ENCODE assay signal across 8 cellular contexts in the genomic region with DNA sequence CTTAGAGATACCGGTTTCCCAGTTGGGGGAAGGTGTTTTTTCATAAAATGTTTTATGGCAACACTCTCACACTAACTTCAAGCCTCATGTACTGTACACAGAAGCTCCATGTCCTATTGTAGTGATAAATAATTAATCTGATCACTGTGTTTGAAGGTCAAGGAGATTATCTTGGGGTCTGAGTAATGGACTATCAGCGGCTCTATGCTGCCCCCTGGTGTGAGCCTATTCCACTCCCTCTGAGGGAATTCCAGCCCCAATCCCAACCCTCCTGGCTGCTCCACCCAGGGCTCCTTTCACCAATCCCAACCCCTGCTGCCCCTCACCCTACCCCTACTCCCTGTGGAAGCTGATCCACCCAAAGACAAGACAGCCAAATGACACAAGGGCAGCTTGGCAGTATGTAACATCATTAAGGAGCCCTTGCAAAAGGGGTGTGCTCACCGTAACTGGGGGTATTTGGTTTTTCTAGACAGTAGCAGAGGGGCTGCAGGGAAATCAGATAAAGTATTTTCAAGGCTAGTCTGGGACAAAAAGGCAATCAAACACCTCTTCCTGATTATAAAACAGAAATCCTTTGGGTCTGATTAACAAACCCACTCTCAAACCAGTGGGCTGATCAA. TPM values are rescaled to one million over a fixed set of nuclear protein-coding genes. Genes with fewer than 3 reads are reported as not detected.
A peak's percentile ranks its signal among the peaks of the same experiment; 100 is the strongest.
DNase-seq lines count a peak whose midpoint lies in the region; ATAC-seq lines count a peak whose summit lies in the region.

No MANE protein-coding gene starts in this region.

- H4K12ac ChIP-seq in trophoblast cell (ENCODE audit: low read depth, low read length), result no peak overlapping the region

- peaks cover 6% of the 10 kb centered on the region for H3K79me1 ChIP-seq in trophoblast cell (ENCODE audit: low read length)

- DNase-seq in stimulated activated CD4-positive, alpha-beta T cell treated with anti-CD3 and anti-CD28 coated beads, Interleukin-12 subunit alpha, Interleukin-12 subunit beta, amount 100 ng/mL, for 4 hours, result peak; percentile 60
- DNase-seq in stimulated activated CD4-positive, alpha-beta T cell treated with anti-CD3 and anti-CD28 coated beads, Interleukin-1b, Interleukin-23, amount 100 ng/mL, for 48 hours, result no peak
- peak; percentile 22 for DNase-seq in NCI-H2171 (lab: John Stamatoyannopoulos, UW)
- peak; percentile 27 for DNase-seq in activated T-cell treated with anti-CD3 and anti-CD28 coated beads for 4 hours
- peak; percentile 37 for DNase-seq in germinal center (ENCODE audit: low spot score)
- DNase-seq in trophoblast cell, result peak; percentile 46 to 78

- WGBS in trophoblast cell (ENCODE audit: extremely low coverage, insufficient coverage, insufficient read length), result no CpG with 5 or more reads among the region's 3 CpGs

- H3K14ac ChIP-seq in trophoblast cell (ENCODE audit: low read length), result no peak overlapping the region

- H3K27ac ChIP-seq in trophoblast cell (ENCODE audit: low read depth, low read length), result no peak overlapping the region

- H3K23ac ChIP-seq in trophoblast cell (ENCODE audit: low read length), result no peak overlapping the region

- peaks cover 17 to 19% of the 10 kb centered on the region in 2 experiments for H3K4me1 ChIP-seq in trophoblast cell (ENCODE audit: control insufficient read depth in 1 of 2, insufficient read depth in 2 of 2, low read length in 2 of 2)

- H2BK12ac ChIP-seq in trophoblast cell (ENCODE audit: low read length), result no peak overlapping the region

- no peak overlapping the region for H3K9ac ChIP-seq in trophoblast cell (ENCODE audit: low read length)

- H3K9me3 ChIP-seq in trophoblast cell (ENCODE audit: insufficient read depth, low read depth, low read length), result no peaks in the 10 kb centered on the region

- no peak overlapping the region for H3K4me2 ChIP-seq in trophoblast cell (ENCODE audit: low read length)

- no peak overlapping the region for H2AK5ac ChIP-seq in trophoblast cell (ENCODE audit: low read length)

- peaks cover 39 to 52% of the 10 kb centered on the region in 2 experiments for H3K36me3 ChIP-seq in trophoblast cell (ENCODE audit: control insufficient read depth in 1 of 2, insufficient read depth in 2 of 2, low read length in 2 of 2)

- no peak overlapping the region for H4K8ac ChIP-seq in trophoblast cell (ENCODE audit: low read depth, low read length)

- no peak overlapping the region for H2AFZ ChIP-seq in trophoblast cell (ENCODE audit: insufficient read depth, low read length, poor library complexity)

- H4K91ac ChIP-seq in trophoblast cell (ENCODE audit: low read depth, low read length), result peak overlapping the region; percentile 7

- H3K4me3 ChIP-seq in trophoblast cell (ENCODE audit: low read depth, low read length), result no peak overlapping the region

- no peaks in the 10 kb centered on the region for H3K27me3 ChIP-seq in trophoblast cell (ENCODE audit: insufficient read depth, low read length)

- no peak for ATAC-seq in HG03045 (IDR thresholded peaks at IDR 0.05; ENCODE audit: unreplicated experiment)
- ATAC-seq in HG02852 (IDR thresholded peaks at IDR 0.05; ENCODE audit: unreplicated experiment), result no peak

- H3K4ac ChIP-seq in trophoblast cell (ENCODE audit: low read depth, low read length), result no peak overlapping the region

- H3K18ac ChIP-seq in trophoblast cell (ENCODE audit: low read length), result no peak overlapping the region

- H2BK5ac ChIP-seq in trophoblast cell (ENCODE audit: low read depth, low read length, poor library complexity), result no peak overlapping the region

- no peaks in the 10 kb centered on the region for H3K79me2 ChIP-seq in trophoblast cell (ENCODE audit: control insufficient read depth, insufficient read depth, low read length, poor library complexity)

- H2BK120ac ChIP-seq in trophoblast cell (ENCODE audit: insufficient read depth, low read length, poor library complexity), result no peak overlapping the region

RNA-seq across cellular contexts. Expression of a gene that starts 22.3 kb away (rescaled TPM):
- polyA plus RNA-seq in trophoblast cell (2013), result 22.6 and 24.1 TPM in 2 replicates

RNA-seq across cellular contexts. Expression of a gene that starts 22.4 kb away (rescaled TPM):
- polyA plus RNA-seq in trophoblast cell (2013), result 15.4 and 15.8 TPM in 2 replicates

RNA-seq across cellular contexts. Expression of a gene that starts 32.2 kb away (rescaled TPM):
- 9.5 and 9.9 TPM in 2 replicates for polyA plus RNA-seq in trophoblast cell (2013)

RNA-seq across cellular contexts. Expression of a gene that starts 51.0 kb away (rescaled TPM):
- polyA plus RNA-seq in trophoblast cell (2013), result 27.7 and 27.8 TPM in 2 replicates
